ENCODE assay signal across 1 cellular context in genomic region chr17:7340179-7340578, GRCh38.
TF ChIP-seq lines count a peak whose summit lies in the region.

No MANE protein-coding gene starts in this region.

TF ChIP-seq in A549, 52 proteins besides CTCF, POLR2A, EP300 and RAD21:
- TF ChIP-seq BHLHE40 (IDR thresholded peaks at IDR 0.05; ENCODE audit: low read depth, low read length) (no peak), USF2 (IDR thresholded peaks at IDR 0.05) (no peak), ESRRA (IDR thresholded peaks at IDR 0.05; ENCODE audit: borderline replicate concordance, low read length) (no peak), ELK1 (IDR thresholded peaks at IDR 0.05; ENCODE audit: low read depth, low read length) (no peak), MAFK (IDR thresholded peaks at IDR 0.05; ENCODE audit: partially characterized antibody) (peak; percentile 58)
- TF ChIP-seq, protein P1, sequence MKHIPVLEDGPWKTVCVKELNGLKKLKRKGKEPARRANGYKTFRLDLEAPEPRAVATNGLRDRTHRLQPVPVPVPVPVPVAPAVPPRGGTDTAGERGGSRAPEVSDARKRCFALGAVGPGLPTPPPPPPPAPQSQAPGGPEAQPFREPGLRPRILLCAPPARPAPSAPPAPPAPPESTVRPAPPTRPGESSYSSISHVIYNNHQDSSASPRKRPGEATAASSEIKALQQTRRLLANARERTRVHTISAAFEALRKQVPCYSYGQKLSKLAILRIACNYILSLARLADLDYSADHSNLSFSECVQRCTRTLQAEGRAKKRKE (CRISPR knock-in tag; IDR thresholded peaks at IDR 0.05; ENCODE audit: low read depth): no peak
TF ChIP-seq in A549: peak in this region for 1.
